ENCODE assay signal across 15 cellular contexts in the genomic region with DNA sequence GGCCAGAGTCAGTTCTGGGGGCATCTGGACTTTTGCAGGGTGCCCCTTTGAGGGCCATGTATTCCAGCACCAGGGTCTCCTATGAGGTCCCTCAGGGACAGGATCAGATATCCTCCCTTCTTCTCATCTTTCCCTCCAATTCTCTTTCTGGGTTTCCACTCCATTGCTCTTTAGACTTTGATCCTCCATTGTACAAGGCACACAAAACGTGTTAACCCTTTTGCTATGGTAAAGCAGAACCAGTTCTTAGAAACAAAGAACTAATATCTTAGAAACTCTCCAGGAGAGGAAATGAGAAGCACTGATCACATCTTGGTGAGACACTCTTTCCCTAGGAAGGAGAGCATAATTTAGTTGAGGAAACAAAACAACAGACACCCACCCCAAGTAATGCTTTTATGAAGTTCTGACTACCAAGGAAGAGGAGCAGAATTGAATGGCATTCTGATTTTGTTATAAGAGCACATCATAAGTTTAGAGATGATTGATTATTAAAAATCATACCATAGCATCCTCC.
DNase-seq lines count a peak whose midpoint lies in the region; ATAC-seq, FAIRE-seq and TF ChIP-seq lines count a peak whose summit lies in the region.
"Had no signal": no experiment of that assay in that cellular context is flagged by ENCODE, and none has a peak within 500 bp of the region (broad histone marks: within the 10 kb centered on the region; RNA-seq: fewer than 3 reads in every experiment).

No MANE protein-coding gene starts in this region.

- no peak overlapping the region for H3K4me2 ChIP-seq in PC-3 (ENCODE audit: low read length)
- H3K4me2 ChIP-seq: PC-9 had no signal

- H3F3A ChIP-seq in PC-3 (ENCODE audit: low read length, unreplicated experiment), result no peaks in the 10 kb centered on the region

- TF ChIP-seq CTCF in PC-3 (conservative IDR thresholded peaks at IDR 0.05; ENCODE audit: low read depth, low read length) (no peak), bronchial epithelial cell (IDR thresholded peaks at IDR 0.05; ENCODE audit: insufficient read depth, low read length, severe bottlenecking) (no peak)

- H4K20me1 ChIP-seq in PC-3 (ENCODE audit: low read length), result no peaks in the 10 kb centered on the region
- H4K20me1 ChIP-seq: BLaER1 treated with 17β-estradiol and CSF1 and Interleukin-3, amounts not matched to agents 10 nM and 100 nM had no signal

- DNase-seq in HCEC 1CT, result peak; percentile 55
- peak; percentile 33 for DNase-seq in PC-3
- DNase-seq in bronchial epithelial cell (ENCODE audit: low read depth), result peak; percentile 13
- DNase-seq in left kidney (ENCODE audit: low read depth, low spot score), result peak; percentile 38
- no peak for DNase-seq in AML-193 (lab: John Stamatoyannopoulos, UW)
- DNase-seq in COLO829 (ENCODE audit: low spot score), result no peak
- DNase-seq: NCI-H1092; NCI-H2107; NCI-H69; NK-92 treated with Interleukin-12 subunit alpha and Interleukin-12 subunit beta, amount 100 ng/mL, for 24 hours; PC-9 had no signal

- no peaks in the 10 kb centered on the region for H3K79me2 ChIP-seq in PC-3 (ENCODE audit: low read length)

- H2AFZ ChIP-seq in PC-3 (ENCODE audit: low read length), result no peak overlapping the region
- H2AFZ ChIP-seq: PC-9 had no signal

- POLR2A ChIA-PET in PC-3 (lab: Charles Lee; ENCODE audit: unreplicated experiment), result no interaction called here

- no peak overlapping the region for H3K9ac ChIP-seq in PC-3 (ENCODE audit: low read length)
- H3K9ac ChIP-seq: BLaER1 treated with 17β-estradiol and CSF1 and Interleukin-3, amounts not matched to agents 10 nM and 100 nM had no signal

- intact Hi-C loops in PC-3 (cut with micrococcal nuclease), result no loop called here

- no peak overlapping the region for H3K27ac ChIP-seq in PC-3 (ENCODE audit: low read length)
- H3K27ac ChIP-seq: BLaER1 treated with 17β-estradiol and CSF1 and Interleukin-3, amounts not matched to agents 10 nM and 100 nM; PC-9 had no signal

- H3K27me3 ChIP-seq in PC-3 (ENCODE audit: low read length), result no peaks in the 10 kb centered on the region
- no peaks in the 10 kb centered on the region for H3K27me3 ChIP-seq in bronchial epithelial cell (ENCODE audit: control insufficient read depth, insufficient read depth, low read length)
- H3K27me3 ChIP-seq: BLaER1 treated with 17β-estradiol and CSF1 and Interleukin-3, amounts not matched to agents 10 nM and 100 nM had no signal

- H3K4me3 ChIP-seq in PC-3 (ENCODE audit: low read length) (no peak overlapping the region), bronchial epithelial cell (ENCODE audit: low read depth, low read length) (no peak overlapping the region)
- H3K4me3 ChIP-seq: BLaER1 treated with 17β-estradiol and CSF1 and Interleukin-3, amounts not matched to agents 10 nM and 100 nM; PC-9 had no signal

- H3K9me3 ChIP-seq in PC-3 (ENCODE audit: low read length), result no peaks in the 10 kb centered on the region

- no peaks in the 10 kb centered on the region for H3K9me2 ChIP-seq in PC-3 (replicated peaks; ENCODE audit: low read length)

- FAIRE-seq in bronchial epithelial cell (lab: Jason Lieb, UNC), result no peak
- FAIRE-seq: HTR-8/SVneo had no signal

- no peaks in the 10 kb centered on the region; the same call in 1 of the 2 replicates for H3K4me1 ChIP-seq in PC-3 (ENCODE audit: insufficient read depth, low read length)

- ATAC-seq in PC-3, result no peak
- no peak for ATAC-seq in esophagus mucosa
- ATAC-seq in GM19463 (IDR thresholded peaks at IDR 0.05; ENCODE audit: unreplicated experiment), result no peak

- CTCF ChIA-PET in PC-3 (lab: Charles Lee), result no interaction called here

- H3K36me3 ChIP-seq in PC-3 (ENCODE audit: low read depth, low read length) (no peaks in the 10 kb centered on the region), bronchial epithelial cell (ENCODE audit: control insufficient read depth, insufficient read depth, low read length) (no peaks in the 10 kb centered on the region)
- H3K36me3 ChIP-seq: BLaER1 treated with 17β-estradiol and CSF1 and Interleukin-3, amounts not matched to agents 10 nM and 100 nM had no signal

- no TSS peak for BruUV-seq in PC-3 (replicated peaks; lab: Mats Ljungman, UMichigan)

Comparison
In these comparisons a context has a peak if more than half of its experiments do, and no peak if none do; other contexts are left out.
1. DNase-seq: peak in HCEC 1CT (single experiment), PC-3 (single experiment), bronchial epithelial cell (single experiment) and left kidney (single experiment); none in AML-193 (0 of 2) and COLO829 (single experiment).